Comparison of ENCODE assay signal across 19 cellular contexts in genomic region chr10:91864099-91864498, GRCh38.
"Had no signal": no experiment of that assay in that cellular context is flagged by ENCODE, and none has a peak within 500 bp of the region (broad histone marks: within the 10 kb centered on the region; RNA-seq: fewer than 3 reads in every experiment).

No MANE protein-coding gene starts in this region.

- H3K4me3 Mint-ChIP-seq: activated naive CD8-positive, alpha-beta T cell treated with anti-CD3 and anti-CD28 coated beads, Interleukin-2, amount 50 U/mL, for 24 hours; natural killer cell had no signal

- H3K4me1 Mint-ChIP-seq: activated naive CD8-positive, alpha-beta T cell treated with anti-CD3 and anti-CD28 coated beads, Interleukin-2, amount 50 U/mL, for 24 hours; natural killer cell had no signal

- H3K4me1 ChIP-seq: left ventricle myocardium inferior, right atrium auricular region, tibial nerve, vagina had no signal

- DNase-seq: activated CD4-positive, alpha-beta T cell treated with anti-CD3 and anti-CD28 coated beads, Interleukin-2, amount 50 U/mL, for 1 hour; activated naive CD4-positive, alpha-beta T cell treated with Interleukin-2 at 50 U/mL for 16 hours; activated naive CD8-positive, alpha-beta T cell treated with anti-CD3 and anti-CD28 coated beads, Interleukin-2, amount 50 U/mL, for 24 hours; activated T-cell treated with anti-CD3 and anti-CD28 coated beads for 4 hours; aorta; left ventricle myocardium inferior; natural killer cell; nucleus accumbens; stimulated activated CD4-positive, alpha-beta T cell treated with anti-CD3 and anti-CD28 coated beads, Interleukin-4, amount 100 ng/mL, for 4 hours; stimulated activated CD8-positive, alpha-beta memory T cell treated with anti-CD3 and anti-CD28 coated beads, Interleukin-4, amount 100 ng/mL, for 48 hours; stimulated activated naive CD4-positive, alpha-beta T cell treated with Interleukin-2 at 50 U/mL for 16 hours had no signal

- H3K27me3 Mint-ChIP-seq: activated naive CD8-positive, alpha-beta T cell treated with anti-CD3 and anti-CD28 coated beads, Interleukin-2, amount 50 U/mL, for 24 hours had no signal

- H3K4me3 ChIP-seq: hepatocyte, left ventricle myocardium inferior, right atrium auricular region, skin epidermis, tibial nerve, vagina had no signal

- H3K27me3 ChIP-seq: hepatocyte, right atrium auricular region, tibial nerve, vagina had no signal

- H3K9me3 ChIP-seq: left ventricle myocardium inferior, right atrium auricular region, tibial nerve, vagina had no signal

- H3K27ac ChIP-seq: hepatocyte, left ventricle myocardium inferior, right atrium auricular region, skin epidermis, tibial nerve, vagina had no signal

- FAIRE-seq: bronchial epithelial cell, endometrium, keratinocyte had no signal

- H3K9me3 Mint-ChIP-seq: activated naive CD8-positive, alpha-beta T cell treated with anti-CD3 and anti-CD28 coated beads, Interleukin-2, amount 50 U/mL, for 24 hours; natural killer cell had no signal

- H2AFZ ChIP-seq: hepatocyte had no signal

- H3K79me2 ChIP-seq: hepatocyte had no signal

- H3K4me2 ChIP-seq: hepatocyte had no signal
